In the genomic region with DNA sequence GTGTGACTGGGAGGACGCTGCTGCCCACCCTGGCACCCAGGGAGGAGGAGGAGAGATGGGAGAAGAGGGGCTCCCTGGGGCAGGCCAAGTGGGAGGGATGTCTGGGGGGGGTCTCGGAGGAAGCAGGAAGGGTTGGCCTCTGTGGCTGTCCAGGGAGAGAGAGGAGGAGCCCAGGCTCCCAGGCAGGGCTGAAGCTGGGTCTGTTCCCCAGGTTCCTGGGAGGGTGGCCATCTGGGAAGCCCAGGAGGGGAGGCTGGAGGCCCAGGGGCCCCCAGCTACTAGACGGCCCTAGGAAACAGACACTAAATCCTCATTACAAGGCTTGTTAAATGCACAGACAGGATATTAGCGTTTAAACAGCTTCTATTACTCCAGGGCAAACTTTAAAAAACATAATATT, we compare ENCODE assay signal across 27 cellular contexts.
"Had no signal": no experiment of that assay in that cellular context is flagged by ENCODE, and none has a peak within 500 bp of the region (broad histone marks: within the 10 kb centered on the region; RNA-seq: fewer than 3 reads in every experiment).

No MANE protein-coding gene starts in this region.

- H3K27ac ChIP-seq: coronary artery, esophagus squamous epithelium, lower lobe of right lung, pancreas, suprapubic skin, transverse colon, upper lobe of right lung, uterus had no signal

- FAIRE-seq: endometrium, keratinocyte, pancreas had no signal

- H3K4me2 ChIP-seq: smooth muscle cell had no signal

- H3K27me3 ChIP-seq: uterus had no signal

- H3K9me3 ChIP-seq: esophagus squamous epithelium, lower lobe of right lung, pancreas, suprapubic skin, transverse colon, upper lobe of right lung, uterus had no signal

- H3K36me3 ChIP-seq: esophagus squamous epithelium, lower lobe of right lung, pancreas, suprapubic skin, transverse colon, upper lobe of right lung, uterus had no signal

- H3K4me3 ChIP-seq: coronary artery, esophagus squamous epithelium, lower lobe of right lung, pancreas, smooth muscle cell, suprapubic skin, transverse colon, upper lobe of right lung, uterus had no signal

- DNase-seq: dermis blood vessel endothelial cell; effector memory CD4-positive, alpha-beta T cell; erythroblast; esophagus squamous epithelium; foreskin melanocyte; left ventricle myocardium superior; lower lobe of right lung; nephron progenitor cell; occipital lobe; pancreas; retina; stimulated activated CD4-positive, alpha-beta T cell treated with anti-CD3 and anti-CD28 coated beads, Interleukin-12 subunit alpha, Interleukin-12 subunit beta, amount 100 ng/mL, for 4 hours; stimulated activated CD4-positive, alpha-beta T cell treated with anti-CD3 and anti-CD28 coated beads, Interleukin-1b, Interleukin-23, amount 100 ng/mL, for 48 hours; stimulated activated CD4-positive, alpha-beta T cell treated with anti-CD3 and anti-CD28 coated beads, Interleukin-4, amount 100 ng/mL, for 1 hour; stimulated activated CD8-positive, alpha-beta memory T cell treated with anti-CD3 and anti-CD28 coated beads, Interleukin-4, amount 100 ng/mL, for 48 hours; stimulated activated naive CD4-positive, alpha-beta T cell; stimulated activated naive CD8-positive, alpha-beta T cell treated with anti-CD3 and anti-CD28 coated beads, Interleukin-15, amount 100 ng/mL, for 72 hours; transverse colon; upper lobe of right lung; uterus had no signal

- H3K4me1 ChIP-seq: esophagus squamous epithelium, lower lobe of right lung, pancreas, suprapubic skin, transverse colon, upper lobe of right lung, uterus had no signal

- ATAC-seq: left ventricle myocardium superior; lower lobe of right lung; naive thymus-derived CD8-positive, alpha-beta T cell; pancreas; sciatic nerve; stimulated activated naive CD8-positive, alpha-beta T cell treated with anti-CD3 and anti-CD28 coated beads, Interleukin-15, amount 100 ng/mL, for 72 hours; upper lobe of right lung had no signal
